Comparison of ENCODE assay signal across 16 cellular contexts in the genomic region with DNA sequence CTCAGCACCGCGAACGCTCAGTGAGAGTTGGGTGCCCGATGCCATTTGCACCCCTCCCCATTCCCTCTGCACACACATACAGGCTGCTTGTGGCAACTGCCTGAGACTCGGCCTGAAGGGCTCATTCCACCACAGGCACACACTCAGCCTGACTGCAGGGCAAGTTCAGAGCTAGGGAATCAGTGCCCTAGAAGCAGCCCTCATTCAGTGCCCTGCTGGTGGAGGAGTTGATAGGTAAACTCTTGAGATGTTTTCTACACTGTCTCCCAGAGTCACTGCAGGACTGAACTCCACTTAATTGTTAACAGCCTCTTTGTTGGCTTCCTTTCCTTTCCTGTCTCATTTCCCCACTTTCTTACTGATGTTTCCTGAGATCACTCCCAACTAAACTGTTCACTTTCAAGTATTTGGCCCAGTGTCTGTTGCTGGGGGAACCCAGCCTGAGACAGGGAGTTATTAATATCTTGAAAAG. TPM values are rescaled to one million over a fixed set of nuclear protein-coding genes. Genes with fewer than 3 reads are reported as not detected.
DNase-seq lines count a peak whose midpoint lies in the region; ATAC-seq and TF ChIP-seq lines count a peak whose summit lies in the region.
"Had no signal": no experiment of that assay in that cellular context is flagged by ENCODE, and none has a peak within 500 bp of the region (broad histone marks: within the 10 kb centered on the region; RNA-seq: fewer than 3 reads in every experiment).

No MANE protein-coding gene starts in this region.

- H2BK20ac ChIP-seq in IMR-90 (ENCODE audit: low read depth, low read length) = peak overlapping the region; percentile 32

- ATAC-seq in IMR-90 (ENCODE audit: low read depth) (peak; percentile 55), HG03139 (IDR thresholded peaks at IDR 0.05; ENCODE audit: unreplicated experiment) (no peak)
- ATAC-seq: activated CD8-positive, alpha-beta T cell treated with anti-CD3 and anti-CD28 coated beads for 36 hours; HepG2 had no signal

- H4K5ac ChIP-seq in IMR-90 (ENCODE audit: low read depth, low read length) = peak overlapping the region; percentile 24

- H3K14ac ChIP-seq in IMR-90 (replicated peaks; ENCODE audit: low read depth, low read length) = no peak overlapping the region

- H3K4me1 ChIP-seq in IMR-90 (ENCODE audit: control insufficient read depth, insufficient read depth, low read length) (peaks cover 5% of the 10 kb centered on the region), duodenal mucosa (ENCODE audit: control insufficient read depth in 1 of 2, insufficient read depth in 2 of 2, low read length in 2 of 2) (no peaks in the 10 kb centered on the region)

- peak overlapping the region; percentile 42; the same call in 1 of the 2 replicates for H3K9ac ChIP-seq in IMR-90 (ENCODE audit: low read depth, low read length)
- H3K9ac ChIP-seq in duodenal mucosa (ENCODE audit: low read depth in 1 of 2, low read length in 2 of 2) = no peak overlapping the region

- H3K27ac ChIP-seq in IMR-90 (ENCODE audit: insufficient read depth, low read length) = peak overlapping the region; percentile 38; the same call in 1 of the 2 replicates
- H3K27ac ChIP-seq in duodenal mucosa (ENCODE audit: low read depth, low read length) = peak overlapping the region; percentile 31
- peak overlapping the region; percentile 88 for H3K27ac ChIP-seq in temporal lobe (ENCODE audit: low read depth, low read length)

- in situ Hi-C loops in IMR-90 (cut with MboI; ENCODE audit: low sequenced_read_pairs) (no loop called here), G401 (cut with HindIII; ENCODE audit: low sequenced_read_pairs) (no loop called here)

- H2BK120ac ChIP-seq in IMR-90 (ENCODE audit: low read depth, low read length) = no peak overlapping the region

- H3K36me3 ChIP-seq in IMR-90 (ENCODE audit: control insufficient read depth, insufficient read depth, low read length) (no peaks in the 10 kb centered on the region), duodenal mucosa (ENCODE audit: control insufficient read depth in 1 of 2, insufficient read depth in 2 of 2, low read length in 2 of 2) (no peaks in the 10 kb centered on the region)

- H3K4me3 Mint-ChIP-seq in mesothelial cell of epicardium (no peak overlapping the region), type B pancreatic cell (no peak overlapping the region)
- H3K4me3 Mint-ChIP-seq: activated CD8-positive, alpha-beta T cell treated with anti-CD3 and anti-CD28 coated beads for 36 hours; activated naive CD8-positive, alpha-beta T cell; T-helper 1 cell treated with Interleukin-12 subunit alpha and Interleukin-12 subunit beta and Interleukin-4 antibody, amounts not matched to agents 30 μg/mL and 1 μg/mL, for 36 hours had no signal

- H2BK15ac ChIP-seq in IMR-90 (ENCODE audit: low read depth, low read length) = peak overlapping the region; percentile 42; the same call in 1 of the 3 replicates

- no peak overlapping the region for H3K56ac ChIP-seq in IMR-90 (ENCODE audit: extremely low read depth, insufficient read depth, low read length)

- H4K91ac ChIP-seq in IMR-90 (ENCODE audit: insufficient read depth, low read depth, low read length) = peak overlapping the region; percentile 17; the same call in 1 of the 2 replicates

- DNase-seq in IMR-90 (no peak), mesothelial cell of epicardium (ENCODE audit: low spot score in 2 of 2, unreplicated experiment in 2 of 2) (no peak), type B pancreatic cell (ENCODE audit: extremely low spot score, unreplicated experiment) (no peak), DMS53 treated with DMSO at 0.1 percent for 48 hours (lab: John Stamatoyannopoulos, UW; ENCODE audit: unreplicated experiment) (no peak), G401 (ENCODE audit: low spot score) (no peak)
- DNase-seq: activated CD8-positive, alpha-beta T cell treated with anti-CD3 and anti-CD28 coated beads for 36 hours; effector memory CD4-positive, alpha-beta T cell; GOT3; NCI-H1930; small intestine had no signal

- H3K9me3 Mint-ChIP-seq in mesothelial cell of epicardium (no peaks in the 10 kb centered on the region), type B pancreatic cell (no peaks in the 10 kb centered on the region)
- H3K9me3 Mint-ChIP-seq: activated CD8-positive, alpha-beta T cell treated with anti-CD3 and anti-CD28 coated beads for 36 hours; T-helper 1 cell treated with Interleukin-12 subunit alpha and Interleukin-12 subunit beta and Interleukin-4 antibody, amounts not matched to agents 30 μg/mL and 1 μg/mL, for 36 hours had no signal

- TF ChIP-seq RAD21 in IMR-90 (IDR thresholded peaks at IDR 0.05; ENCODE audit: low read length) = no peak

- H2AK5ac ChIP-seq in IMR-90 (ENCODE audit: low read depth, low read length) = peak overlapping the region; percentile 59; the same call in 1 of the 2 replicates

- H3K23ac ChIP-seq in IMR-90 (ENCODE audit: low read depth, low read length) = no peak overlapping the region

- H3K36me3 Mint-ChIP-seq in mesothelial cell of epicardium (no peaks in the 10 kb centered on the region), type B pancreatic cell (no peaks in the 10 kb centered on the region)
- H3K36me3 Mint-ChIP-seq: activated naive CD8-positive, alpha-beta T cell had no signal

- H3K4me2 ChIP-seq in IMR-90 (ENCODE audit: low read depth, low read length) = no peak overlapping the region

- WGBS in IMR-90 (ENCODE audit: extremely low coverage in 2 of 2, insufficient read length in 1 of 2), 2 experiments = 86% methylated on average over 4 of the region's 5 CpGs; no CpG with 5 or more reads in 1 of the 2 experiments

- CTCF ChIA-PET in IMR-90 (lab: Yijun Ruan, JAX) = interaction anchor here (0.8 to 1.8 kb wide), 2 partner anchors 8 to 11 kb away, joined by 3 to 4 read pairs; no protein-coding TSS in a partner anchor

- H3K18ac ChIP-seq in IMR-90 (ENCODE audit: low read depth, low read length) = peak overlapping the region; percentile 33

- H2AK9ac ChIP-seq in IMR-90 (replicated peaks; ENCODE audit: low read depth, low read length, poor library complexity) = no peak overlapping the region

- intact Hi-C loops in IMR-90 (cut with micrococcal nuclease) = no loop called here

- H4K20me1 ChIP-seq in IMR-90 (ENCODE audit: insufficient read depth, low read length) = no peaks in the 10 kb centered on the region

- H3K9me3 ChIP-seq in IMR-90 (ENCODE audit: control insufficient read depth, insufficient read depth, low read length) (no peaks in the 10 kb centered on the region), duodenal mucosa (ENCODE audit: control insufficient read depth in 1 of 2, low read length in 2 of 2) (no peaks in the 10 kb centered on the region)

- H3K27me3 Mint-ChIP-seq in mesothelial cell of epicardium (ENCODE audit: low read depth) (no peaks in the 10 kb centered on the region), type B pancreatic cell (no peaks in the 10 kb centered on the region)
- H3K27me3 Mint-ChIP-seq: activated naive CD8-positive, alpha-beta T cell had no signal

- TF ChIP-seq CTCF in IMR-90 (conservative IDR thresholded peaks at IDR 0.05; ENCODE audit: low read depth, low read length) = no peak
- TF ChIP-seq CTCF in mesothelial cell of epicardium (IDR thresholded peaks at IDR 0.05; ENCODE audit: unreplicated experiment) = no peak
- TF ChIP-seq CTCF in type B pancreatic cell (conservative IDR thresholded peaks at IDR 0.05) = no peak

- H3K4me1 Mint-ChIP-seq in mesothelial cell of epicardium = peaks cover 40% of the 10 kb centered on the region
- peaks cover 13% of the 10 kb centered on the region for H3K4me1 Mint-ChIP-seq in type B pancreatic cell (ENCODE audit: unreplicated experiment)

- POLR2A ChIA-PET in IMR-90 (lab: Charles Lee; ENCODE audit: unreplicated experiment) = no interaction called here

- H3K9me1 ChIP-seq in IMR-90 (ENCODE audit: insufficient read depth, low read length) = no peaks in the 10 kb centered on the region

- H2AFZ ChIP-seq in IMR-90 (replicated peaks; ENCODE audit: low read length, poor library complexity) = peak overlapping the region; percentile 44

- H3K4me3 ChIP-seq in IMR-90 (ENCODE audit: insufficient read depth, low read depth, low read length) (no peak overlapping the region), duodenal mucosa (ENCODE audit: low read depth in 1 of 2, low read length in 2 of 2) (no peak overlapping the region)

- H3K27ac Mint-ChIP-seq in mesothelial cell of epicardium = peak overlapping the region; percentile 92
- no peak overlapping the region for H3K27ac Mint-ChIP-seq in type B pancreatic cell
- H3K27ac Mint-ChIP-seq: activated CD8-positive, alpha-beta T cell treated with anti-CD3 and anti-CD28 coated beads for 36 hours; activated naive CD8-positive, alpha-beta T cell; T-helper 1 cell treated with Interleukin-12 subunit alpha and Interleukin-12 subunit beta and Interleukin-4 antibody, amounts not matched to agents 30 μg/mL and 1 μg/mL, for 36 hours had no signal

- peak overlapping the region; percentile 24 for H2BK5ac ChIP-seq in IMR-90 (ENCODE audit: low read depth, low read length, poor library complexity, severe bottlenecking)

- BruUV-seq in IMR-90 (replicated peaks; lab: Mats Ljungman, UMichigan) = no TSS peak

- H3K27me3 ChIP-seq in IMR-90 (ENCODE audit: control insufficient read depth, insufficient read depth, low read length) (no peaks in the 10 kb centered on the region), duodenal mucosa (ENCODE audit: control insufficient read depth in 1 of 2, insufficient read depth in 2 of 2, low read length in 2 of 2) (no peaks in the 10 kb centered on the region)

- no peaks in the 10 kb centered on the region for H3K79me1 ChIP-seq in IMR-90 (ENCODE audit: low read depth in 1 of 2, low read length in 2 of 2)

- 0 out of 4 replicates have a peak overlapping the region, but pooled peaks of 1 of the 2 experiments have one; percentile 52 for H4K8ac ChIP-seq in IMR-90 (ENCODE audit: low read depth in 2 of 2, low read length in 2 of 2)

- dilution Hi-C loops in IMR-90 (cut with HindIII; ENCODE audit: low sequenced_read_pairs, unreplicated experiment) = no loop called here

- TF ChIP-seq POLR2A in IMR-90 (IDR thresholded peaks at IDR 0.05; ENCODE audit: low read depth, low read length) = no peak

- no peak overlapping the region for H3K4ac ChIP-seq in IMR-90 (ENCODE audit: low read depth, low read length)

RNA-seq across cellular contexts. Expression of a gene that starts 16.9 kb away (rescaled TPM):
- 0.28 and 0.54 TPM in 2 replicates for total RNA-seq in IMR-90 (2012; rRNA removed)
- polyA plus RNA-seq in IMR-90 (2012; rRNA removed) = 0.15 and 0.19 TPM in 2 replicates
- 0.08 TPM in 1 of 2 replicates, not detected in the other for polyA plus RNA-seq in IMR-90 (2012; cell fraction: cytosol; rRNA removed)
- polyA plus RNA-seq in IMR-90 (2012; cell fraction: nucleus; rRNA removed; ENCODE audit: low replicate concordance) = 0.65 TPM in 1 of 2 replicates, not detected in the other
- total RNA-seq in mesothelial cell of epicardium = 0.66 to 1.3 TPM (median 0.81 TPM) in 3 replicates
- total RNA-seq in temporal lobe = 0.49 TPM
- 0.57 and 0.70 TPM in 2 replicates for total RNA-seq in type B pancreatic cell (ENCODE audit: low replicate concordance)
- 0.25 TPM in 1 of 2 replicates, not detected in the other for total RNA-seq in G401 (2014; rRNA removed; shearing (Covaris generic))

RNA-seq across cellular contexts. Expression of a gene that starts 26.1 kb away (rescaled TPM):
- total RNA-seq in IMR-90 (2012; rRNA removed) = 18.9 and 19.7 TPM in 2 replicates
- 18.4 and 20.0 TPM in 2 replicates for polyA plus RNA-seq in IMR-90 (2012; rRNA removed)
- 7.7 and 22.7 TPM in 2 replicates for polyA plus RNA-seq in IMR-90 (2012; cell fraction: cytosol; rRNA removed)
- 11.5 and 11.7 TPM in 2 replicates for polyA plus RNA-seq in IMR-90 (2012; cell fraction: nucleus; rRNA removed; ENCODE audit: low replicate concordance)
- total RNA-seq in mesothelial cell of epicardium = 10.1 to 10.6 TPM (median 10.5 TPM) in 3 replicates
- 6.4 TPM for total RNA-seq in temporal lobe
- 1.5 and 1.9 TPM in 2 replicates for total RNA-seq in type B pancreatic cell (ENCODE audit: low replicate concordance)
- not detected in 2 replicates for total RNA-seq in G401 (2014; rRNA removed; shearing (Covaris generic))

Comparison
In these comparisons a context has a peak if more than half of its experiments do, and no peak if none do; other contexts are left out.
1. H3K27ac ChIP-seq: peak in every context shown above with its lines; median percentile 88 in temporal lobe; 38 in IMR-90; 31 in duodenal mucosa.